Comparison of ENCODE assay signal across 2 cellular contexts in the genomic region with DNA sequence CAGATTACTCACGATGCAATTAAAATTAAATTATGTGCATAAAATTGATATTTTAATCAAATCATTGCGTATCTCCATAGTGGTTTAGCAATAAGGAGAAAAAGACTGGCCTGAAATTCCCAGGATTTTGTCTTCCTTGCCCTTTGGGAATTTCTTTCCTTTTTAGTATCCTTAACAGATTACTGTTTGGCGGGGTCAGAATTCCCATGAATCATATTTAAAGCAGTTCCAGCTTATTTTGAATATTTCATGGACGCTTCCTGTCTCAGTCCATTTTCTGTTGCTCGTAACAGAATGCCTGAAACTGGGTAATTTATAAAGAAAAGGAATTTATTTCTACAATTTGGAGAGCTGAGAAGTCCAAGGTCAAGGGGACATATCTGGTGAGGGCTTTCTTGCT.
A peak's percentile ranks its signal among the peaks of the same experiment; 100 is the strongest.
TF ChIP-seq lines count a peak whose summit lies in the region.

No MANE protein-coding gene starts in this region.

TF ChIP-seq in liver, 16 proteins besides CTCF, POLR2A, EP300 and RAD21:
- TF ChIP-seq, protein P1, sequence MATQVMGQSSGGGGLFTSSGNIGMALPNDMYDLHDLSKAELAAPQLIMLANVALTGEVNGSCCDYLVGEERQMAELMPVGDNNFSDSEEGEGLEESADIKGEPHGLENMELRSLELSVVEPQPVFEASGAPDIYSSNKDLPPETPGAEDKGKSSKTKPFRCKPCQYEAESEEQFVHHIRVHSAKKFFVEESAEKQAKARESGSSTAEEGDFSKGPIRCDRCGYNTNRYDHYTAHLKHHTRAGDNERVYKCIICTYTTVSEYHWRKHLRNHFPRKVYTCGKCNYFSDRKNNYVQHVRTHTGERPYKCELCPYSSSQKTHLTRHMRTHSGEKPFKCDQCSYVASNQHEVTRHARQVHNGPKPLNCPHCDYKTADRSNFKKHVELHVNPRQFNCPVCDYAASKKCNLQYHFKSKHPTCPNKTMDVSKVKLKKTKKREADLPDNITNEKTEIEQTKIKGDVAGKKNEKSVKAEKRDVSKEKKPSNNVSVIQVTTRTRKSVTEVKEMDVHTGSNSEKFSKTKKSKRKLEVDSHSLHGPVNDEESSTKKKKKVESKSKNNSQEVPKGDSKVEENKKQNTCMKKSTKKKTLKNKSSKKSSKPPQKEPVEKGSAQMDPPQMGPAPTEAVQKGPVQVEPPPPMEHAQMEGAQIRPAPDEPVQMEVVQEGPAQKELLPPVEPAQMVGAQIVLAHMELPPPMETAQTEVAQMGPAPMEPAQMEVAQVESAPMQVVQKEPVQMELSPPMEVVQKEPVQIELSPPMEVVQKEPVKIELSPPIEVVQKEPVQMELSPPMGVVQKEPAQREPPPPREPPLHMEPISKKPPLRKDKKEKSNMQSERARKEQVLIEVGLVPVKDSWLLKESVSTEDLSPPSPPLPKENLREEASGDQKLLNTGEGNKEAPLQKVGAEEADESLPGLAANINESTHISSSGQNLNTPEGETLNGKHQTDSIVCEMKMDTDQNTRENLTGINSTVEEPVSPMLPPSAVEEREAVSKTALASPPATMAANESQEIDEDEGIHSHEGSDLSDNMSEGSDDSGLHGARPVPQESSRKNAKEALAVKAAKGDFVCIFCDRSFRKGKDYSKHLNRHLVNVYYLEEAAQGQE (IDR thresholded peaks at IDR 0.05) = peak; percentile 31
- TF ChIP-seq JUND (IDR thresholded peaks at IDR 0.05) = no peak

TF ChIP-seq in SK-N-SH treated with all-trans-retinoic acid at 6 μM for 48 hours, 23 proteins besides CTCF, POLR2A, EP300 and RAD21 (continued from another document):
- TF ChIP-seq, protein P2, sequence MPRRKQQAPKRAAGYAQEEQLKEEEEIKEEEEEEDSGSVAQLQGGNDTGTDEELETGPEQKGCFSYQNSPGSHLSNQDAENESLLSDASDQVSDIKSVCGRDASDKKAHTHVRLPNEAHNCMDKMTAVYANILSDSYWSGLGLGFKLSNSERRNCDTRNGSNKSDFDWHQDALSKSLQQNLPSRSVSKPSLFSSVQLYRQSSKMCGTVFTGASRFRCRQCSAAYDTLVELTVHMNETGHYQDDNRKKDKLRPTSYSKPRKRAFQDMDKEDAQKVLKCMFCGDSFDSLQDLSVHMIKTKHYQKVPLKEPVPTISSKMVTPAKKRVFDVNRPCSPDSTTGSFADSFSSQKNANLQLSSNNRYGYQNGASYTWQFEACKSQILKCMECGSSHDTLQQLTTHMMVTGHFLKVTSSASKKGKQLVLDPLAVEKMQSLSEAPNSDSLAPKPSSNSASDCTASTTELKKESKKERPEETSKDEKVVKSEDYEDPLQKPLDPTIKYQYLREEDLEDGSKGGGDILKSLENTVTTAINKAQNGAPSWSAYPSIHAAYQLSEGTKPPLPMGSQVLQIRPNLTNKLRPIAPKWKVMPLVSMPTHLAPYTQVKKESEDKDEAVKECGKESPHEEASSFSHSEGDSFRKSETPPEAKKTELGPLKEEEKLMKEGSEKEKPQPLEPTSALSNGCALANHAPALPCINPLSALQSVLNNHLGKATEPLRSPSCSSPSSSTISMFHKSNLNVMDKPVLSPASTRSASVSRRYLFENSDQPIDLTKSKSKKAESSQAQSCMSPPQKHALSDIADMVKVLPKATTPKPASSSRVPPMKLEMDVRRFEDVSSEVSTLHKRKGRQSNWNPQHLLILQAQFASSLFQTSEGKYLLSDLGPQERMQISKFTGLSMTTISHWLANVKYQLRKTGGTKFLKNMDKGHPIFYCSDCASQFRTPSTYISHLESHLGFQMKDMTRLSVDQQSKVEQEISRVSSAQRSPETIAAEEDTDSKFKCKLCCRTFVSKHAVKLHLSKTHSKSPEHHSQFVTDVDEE (CRISPR knock-in tag; IDR thresholded peaks at IDR 0.05) = no peak
- TF ChIP-seq ZC3H10 (CRISPR knock-in tag; IDR thresholded peaks at IDR 0.05) (no peak), SNAI2 (CRISPR knock-in tag; IDR thresholded peaks at IDR 0.05) (no peak), TCF4 (CRISPR knock-in tag; IDR thresholded peaks at IDR 0.05; ENCODE audit: borderline replicate concordance) (no peak), OSR1 (CRISPR knock-in tag; IDR thresholded peaks at IDR 0.05) (no peak)
- TF ChIP-seq, protein P3, sequence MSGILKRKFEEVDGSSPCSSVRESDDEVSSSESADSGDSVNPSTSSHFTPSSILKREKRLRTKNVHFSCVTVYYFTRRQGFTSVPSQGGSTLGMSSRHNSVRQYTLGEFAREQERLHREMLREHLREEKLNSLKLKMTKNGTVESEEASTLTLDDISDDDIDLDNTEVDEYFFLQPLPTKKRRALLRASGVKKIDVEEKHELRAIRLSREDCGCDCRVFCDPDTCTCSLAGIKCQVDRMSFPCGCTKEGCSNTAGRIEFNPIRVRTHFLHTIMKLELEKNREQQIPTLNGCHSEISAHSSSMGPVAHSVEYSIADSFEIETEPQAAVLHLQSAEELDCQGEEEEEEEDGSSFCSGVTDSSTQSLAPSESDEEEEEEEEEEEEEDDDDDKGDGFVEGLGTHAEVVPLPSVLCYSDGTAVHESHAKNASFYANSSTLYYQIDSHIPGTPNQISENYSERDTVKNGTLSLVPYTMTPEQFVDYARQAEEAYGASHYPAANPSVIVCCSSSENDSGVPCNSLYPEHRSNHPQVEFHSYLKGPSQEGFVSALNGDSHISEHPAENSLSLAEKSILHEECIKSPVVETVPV (CRISPR knock-in tag; IDR thresholded peaks at IDR 0.05) = no peak
- TF ChIP-seq, protein P4, sequence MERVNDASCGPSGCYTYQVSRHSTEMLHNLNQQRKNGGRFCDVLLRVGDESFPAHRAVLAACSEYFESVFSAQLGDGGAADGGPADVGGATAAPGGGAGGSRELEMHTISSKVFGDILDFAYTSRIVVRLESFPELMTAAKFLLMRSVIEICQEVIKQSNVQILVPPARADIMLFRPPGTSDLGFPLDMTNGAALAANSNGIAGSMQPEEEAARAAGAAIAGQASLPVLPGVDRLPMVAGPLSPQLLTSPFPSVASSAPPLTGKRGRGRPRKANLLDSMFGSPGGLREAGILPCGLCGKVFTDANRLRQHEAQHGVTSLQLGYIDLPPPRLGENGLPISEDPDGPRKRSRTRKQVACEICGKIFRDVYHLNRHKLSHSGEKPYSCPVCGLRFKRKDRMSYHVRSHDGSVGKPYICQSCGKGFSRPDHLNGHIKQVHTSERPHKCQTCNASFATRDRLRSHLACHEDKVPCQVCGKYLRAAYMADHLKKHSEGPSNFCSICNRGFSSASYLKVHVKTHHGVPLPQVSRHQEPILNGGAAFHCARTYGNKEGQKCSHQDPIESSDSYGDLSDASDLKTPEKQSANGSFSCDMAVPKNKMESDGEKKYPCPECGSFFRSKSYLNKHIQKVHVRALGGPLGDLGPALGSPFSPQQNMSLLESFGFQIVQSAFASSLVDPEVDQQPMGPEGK (CRISPR knock-in tag; IDR thresholded peaks at IDR 0.05; ENCODE audit: borderline replicate concordance) = no peak
TF ChIP-seq in SK-N-SH treated with all-trans-retinoic acid at 6 μM for 48 hours: peak in this region for 0.
